ENCODE assay signal across 11 cellular contexts in the genomic region with DNA sequence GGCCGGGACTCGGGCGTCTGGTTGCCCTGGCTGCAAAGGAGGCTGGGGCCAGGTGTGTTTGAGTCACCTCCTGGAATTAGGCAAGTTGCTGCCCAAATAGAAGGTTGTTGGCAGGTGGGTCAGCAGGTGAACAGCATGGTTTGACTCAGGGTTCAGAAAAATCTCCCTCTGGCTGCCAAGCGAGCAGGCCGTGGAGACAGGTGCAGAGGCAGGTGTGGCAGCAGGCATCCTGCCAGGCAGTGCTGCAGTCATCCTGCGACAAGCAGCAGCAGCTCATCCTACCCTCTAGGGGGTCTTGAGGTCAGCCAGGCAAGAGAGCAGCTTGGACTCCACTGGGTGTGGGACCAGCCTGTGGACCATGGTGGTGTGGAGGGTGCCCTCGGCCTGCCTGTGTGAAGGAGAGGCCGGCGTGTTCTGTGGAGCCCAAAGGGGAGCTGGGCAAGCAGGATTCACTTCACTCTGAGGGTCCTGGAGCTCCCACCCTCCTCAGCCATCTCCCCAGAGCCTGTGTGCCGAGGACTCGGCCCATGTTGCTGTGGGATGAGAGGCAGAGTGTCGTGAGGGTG. TPM values are rescaled to one million over a fixed set of nuclear protein-coding genes. Genes with fewer than 3 reads are reported as not detected.
A peak's percentile ranks its signal among the peaks of the same experiment; 100 is the strongest.
DNase-seq lines count a peak whose midpoint lies in the region; ATAC-seq and TF ChIP-seq lines count a peak whose summit lies in the region.
"Had no signal": no experiment of that assay in that cellular context is flagged by ENCODE, and none has a peak within 500 bp of the region (broad histone marks: within the 10 kb centered on the region; RNA-seq: fewer than 3 reads in every experiment).

No MANE protein-coding gene starts in this region.

- no peak for TF ChIP-seq CTCF in GM06990 (IDR thresholded peaks at IDR 0.05; ENCODE audit: insufficient read depth, low read length, poor library complexity, severe bottlenecking)
- no peak for TF ChIP-seq CTCF in RWPE1 (conservative IDR thresholded peaks at IDR 0.05; ENCODE audit: low read depth)
- no peak for TF ChIP-seq CTCF in mucosa of descending colon (IDR thresholded peaks at IDR 0.05)
- TF ChIP-seq CTCF in CD14-positive monocyte (IDR thresholded peaks at IDR 0.05), result no peak

- H3K36me3 Mint-ChIP-seq in CD14-positive monocyte, result peaks cover 0 to 9% of the 10 kb centered on the region in 2 donors

- H3K9me3 ChIP-seq in mucosa of descending colon, result no peaks in the 10 kb centered on the region

- no peaks in the 10 kb centered on the region for H3K27me3 ChIP-seq in GM06990 (replicated peaks; ENCODE audit: control insufficient read depth, insufficient read depth, low read length)

- no peak overlapping the region for H3K4me3 ChIP-seq in GM06990 (replicated peaks; ENCODE audit: low read depth, low read length)
- no peak overlapping the region for H3K4me3 ChIP-seq in mucosa of descending colon

- H3K4me1 ChIP-seq in mucosa of descending colon (ENCODE audit: low read depth), result no peaks in the 10 kb centered on the region

- CTCF ChIA-PET in RWPE1 (lab: Yijun Ruan, JAX), result no interaction called here

- DNase-seq in GM06990 (ENCODE audit: extremely low read depth, insufficient read length) (peak; percentile 6), NCI-H1092 (lab: John Stamatoyannopoulos, UW) (peak; percentile 29), RWPE1 (ENCODE audit: low spot score) (peak; percentile 65), mucosa of descending colon (peak; percentile 44 to 60 (median 45)), CD14-positive monocyte (ENCODE audit: low spot score) (no peak), NCI-H524 treated with DMSO at 0.1 percent for 48 hours (lab: John Stamatoyannopoulos, UW) (no peak), mucosa of gallbladder (ENCODE audit: low spot score) (no peak)
- DNase-seq: activated naive CD4-positive, alpha-beta T cell treated with anti-CD3 and anti-CD28 coated beads, Interleukin-2, amount 50 U/mL, for 16 hours; effector CD8-positive, alpha-beta T cell; T1000 had no signal

- H3K36me3 ChIP-seq in GM06990 (ENCODE audit: control insufficient read depth, insufficient read depth, low read length), result peaks cover 2% of the 10 kb centered on the region
- no peaks in the 10 kb centered on the region for H3K36me3 ChIP-seq in mucosa of descending colon (ENCODE audit: low read depth)

- peaks cover 0 to 5% (median 1%) of the 10 kb centered on the region in 3 donors for H3K27me3 Mint-ChIP-seq in CD14-positive monocyte (ENCODE audit: low read depth in 3 of 3)

- no peaks in the 10 kb centered on the region for H3K9me3 Mint-ChIP-seq in CD14-positive monocyte

- peak overlapping the region in 3 of 7 donors; percentile 7 to 75 (median 30) for H3K27ac Mint-ChIP-seq in CD14-positive monocyte

- POLR2A ChIA-PET in RWPE1 (lab: Yijun Ruan, JAX; ENCODE audit: low non-redundant PET), result no interaction called here

- H3K27ac ChIP-seq in RWPE1, result no peak overlapping the region

- no peak overlapping the region for H3K4me3 Mint-ChIP-seq in CD14-positive monocyte

- intact Hi-C loops in mucosa of descending colon (cut with DNase I, micrococcal nuclease) (no loop called here), CD14-positive monocyte (cut with micrococcal nuclease) (no loop called here)

- H3K4me1 Mint-ChIP-seq in CD14-positive monocyte, result no peaks in the 10 kb centered on the region

- ATAC-seq in mucosa of descending colon (peak; percentile 75), GM18520 (IDR thresholded peaks at IDR 0.05; ENCODE audit: unreplicated experiment) (no peak)

RNA-seq across cellular contexts. Expression of a gene that starts 8.2 kb away (rescaled TPM):
- total RNA-seq in mucosa of descending colon (1 to 10 TPM in 1 of 3 donors, under 1 TPM in 2; 0.58 to 1.3 (median 0.69) TPM), mucosa of gallbladder (1.2 TPM)
- polyA plus RNA-seq in CD14-positive monocyte, result not detected

RNA-seq across cellular contexts. Expression of a gene that starts 35.6 kb away (rescaled TPM):
- total RNA-seq in mucosa of descending colon (10 to 100 TPM; 16.4 to 28.9 (median 16.8) TPM), mucosa of gallbladder (47.1 TPM)
- polyA plus RNA-seq in CD14-positive monocyte, result 1 to 10 TPM in 1 of 2 donors, under 1 TPM in 1; 0.75 to 2.7 TPM

Comparison
In these comparisons a context has a peak if more than half of its experiments do, and no peak if none do; other contexts are left out.
1. DNase-seq: peak in GM06990 (single experiment), NCI-H1092 (single experiment), RWPE1 (single experiment) and mucosa of descending colon (3 of 3); none in CD14-positive monocyte (single experiment), NCI-H524 treated with DMSO at 0.1 percent for 48 hours (single experiment) and mucosa of gallbladder (single experiment).